In the genomic region with DNA sequence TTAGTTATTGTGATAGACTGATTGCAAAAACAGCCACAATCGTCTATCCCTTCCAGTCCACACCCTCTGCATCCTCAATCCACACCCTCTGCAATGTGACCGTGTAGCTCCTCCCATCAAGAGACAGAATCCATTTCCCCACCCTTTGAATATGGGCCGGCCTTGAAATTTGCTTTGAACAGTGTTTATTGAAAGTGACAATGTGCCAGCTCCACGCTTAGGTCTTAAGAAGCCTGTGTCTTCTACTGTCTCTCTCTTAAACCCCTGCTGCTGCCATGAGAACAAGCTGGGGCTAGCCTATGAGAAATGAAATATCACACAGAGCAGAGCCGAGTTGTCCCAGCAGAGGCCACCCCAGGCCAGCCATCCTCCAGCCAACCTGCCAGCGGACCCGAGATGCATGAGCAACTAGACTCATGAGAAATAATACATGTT, we compare ENCODE assay signal across 8 cellular contexts. TPM values are rescaled to one million over a fixed set of nuclear protein-coding genes. Genes with fewer than 3 reads are reported as not detected.
A peak's percentile ranks its signal among the peaks of the same experiment; 100 is the strongest.
DNase-seq lines count a peak whose midpoint lies in the region; ATAC-seq and TF ChIP-seq lines count a peak whose summit lies in the region.

No MANE protein-coding gene starts in this region.

- no peak overlapping the region for H3K4me3 ChIP-seq in epithelial cell of proximal tubule (ENCODE audit: low read depth, low read length)

- intact Hi-C loops in posterior cingulate gyrus (cut with DNase I): loop anchor here (2.0 kb wide), 2 partner anchors 149 to 195 kb away; no protein-coding TSS in a partner anchor

- ATAC-seq in GM21528 (IDR thresholded peaks at IDR 0.05; ENCODE audit: low FRiP score, unreplicated experiment): no peak

- TF ChIP-seq CTCF in epithelial cell of proximal tubule (conservative IDR thresholded peaks at IDR 0.05; ENCODE audit: low read depth, low read length): peak; percentile 23

- DNase-seq in GM03348 (ENCODE audit: low spot score) (peak; percentile 78), RPMI7951 (ENCODE audit: low read depth) (peak; percentile 82), epithelial cell of proximal tubule (ENCODE audit: low read depth) (no peak), posterior cingulate gyrus (peak in 7 of 10 donors; percentile 43 to 94 (median 59)), GM19240 (ENCODE audit: insufficient read length, low spot score) (no peak), GDM1 (lab: John Stamatoyannopoulos, UW) (no peak), T-helper 9 cell (no peak)

RNA-seq across cellular contexts. Expression of a gene that starts 22.3 kb away (rescaled TPM):
- 58.6 TPM in 2 replicates for total RNA-seq in RPMI7951 (2014; rRNA removed; shearing (Covaris generic))
- total RNA-seq in epithelial cell of proximal tubule: 104 and 148 TPM in 2 replicates

Comparison
In these comparisons a context has a peak if more than half of its experiments do, and no peak if none do; other contexts are left out.
1. DNase-seq: peak in GM03348 (single experiment), RPMI7951 (single experiment) and posterior cingulate gyrus (7 of 10); none in epithelial cell of proximal tubule (single experiment), GM19240 (single experiment), GDM1 (single experiment) and T-helper 9 cell (single experiment).